13 cellular contexts compared by ENCODE assay signal in the genomic region with DNA sequence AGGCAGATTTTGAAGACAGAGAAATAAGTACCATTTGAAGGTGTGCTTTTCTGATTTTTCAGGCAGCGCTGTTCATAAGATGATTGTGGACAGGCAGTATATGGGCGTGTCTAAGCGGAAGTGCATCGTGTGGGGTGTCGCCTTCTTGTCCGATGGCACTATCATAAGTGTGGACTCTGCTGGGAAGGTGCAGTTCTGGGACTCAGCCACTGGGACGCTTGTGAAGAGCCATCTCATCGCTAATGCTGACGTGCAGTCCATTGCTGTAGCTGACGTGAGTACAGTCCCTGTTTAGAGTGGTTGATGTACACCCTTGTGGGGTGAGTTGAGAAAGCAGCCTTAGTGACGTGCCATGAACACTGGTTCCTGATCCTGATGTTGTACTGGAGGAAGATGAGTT. TPM values are rescaled to one million over a fixed set of nuclear protein-coding genes. Genes with fewer than 3 reads are reported as not detected.
DNase-seq lines count a peak whose midpoint lies in the region; ATAC-seq, FAIRE-seq and TF ChIP-seq lines count a peak whose summit lies in the region.
"Had no signal": no experiment of that assay in that cellular context is flagged by ENCODE, and none has a peak within 500 bp of the region (broad histone marks: within the 10 kb centered on the region; RNA-seq: fewer than 3 reads in every experiment).

No MANE protein-coding gene starts in this region.

- H3K4me3 Mint-ChIP-seq in activated naive CD8-positive, alpha-beta T cell: no peak overlapping the region
- H3K4me3 Mint-ChIP-seq in activated naive CD8-positive, alpha-beta T cell treated with anti-CD3 and anti-CD28 coated beads, Interleukin-2, amount 50 U/mL, for 24 hours: no peak overlapping the region
- H3K4me3 Mint-ChIP-seq in CD14-positive monocyte: no peak overlapping the region
- H3K4me3 Mint-ChIP-seq: immature natural killer cell had no signal

- no peak for ATAC-seq in activated naive CD8-positive, alpha-beta T cell treated with anti-CD3 and anti-CD28 coated beads, Interleukin-2, amount 50 U/mL, for 24 hours

- in situ Hi-C loops in SK-MEL-5 (cut with HindIII; ENCODE audit: low pct_unique_long_range_greater_than_20kb, low sequenced_read_pairs): no loop called here

- H3K27me3 Mint-ChIP-seq in activated naive CD8-positive, alpha-beta T cell: no peaks in the 10 kb centered on the region
- H3K27me3 Mint-ChIP-seq in activated naive CD8-positive, alpha-beta T cell treated with anti-CD3 and anti-CD28 coated beads, Interleukin-2, amount 50 U/mL, for 24 hours: no peaks in the 10 kb centered on the region
- peaks cover 0 to 1% (median 0%) of the 10 kb centered on the region in 3 donors for H3K27me3 Mint-ChIP-seq in CD14-positive monocyte (ENCODE audit: low read depth in 3 of 3)

- TF ChIP-seq POLR2A in erythroblast (IDR thresholded peaks at IDR 0.05; ENCODE audit: low read length): no peak

- no peak for FAIRE-seq in urothelium cell line (lab: Jason Lieb, UNC)

- no peak for TF ChIP-seq CTCF in CD14-positive monocyte (IDR thresholded peaks at IDR 0.05)

- intact Hi-C loops in CD14-positive monocyte (cut with micrococcal nuclease): no loop called here
- intact Hi-C loops in posterior cingulate gyrus (cut with DNase I): no loop called here

- H3K4me1 Mint-ChIP-seq in activated naive CD8-positive, alpha-beta T cell (ENCODE audit: low read depth): peaks cover 6% of the 10 kb centered on the region
- H3K4me1 Mint-ChIP-seq in activated naive CD8-positive, alpha-beta T cell treated with anti-CD3 and anti-CD28 coated beads, Interleukin-2, amount 50 U/mL, for 24 hours: no peaks in the 10 kb centered on the region
- H3K4me1 Mint-ChIP-seq in CD14-positive monocyte: no peaks in the 10 kb centered on the region
- H3K4me1 Mint-ChIP-seq: immature natural killer cell had no signal

- H3K9me3 Mint-ChIP-seq in activated naive CD8-positive, alpha-beta T cell (ENCODE audit: low read depth): no peaks in the 10 kb centered on the region
- H3K9me3 Mint-ChIP-seq in activated naive CD8-positive, alpha-beta T cell treated with anti-CD3 and anti-CD28 coated beads, Interleukin-2, amount 50 U/mL, for 24 hours: no peaks in the 10 kb centered on the region
- peaks cover 0 to 3% (median 0%) of the 10 kb centered on the region in 7 donors for H3K9me3 Mint-ChIP-seq in CD14-positive monocyte
- H3K9me3 Mint-ChIP-seq: immature natural killer cell had no signal

- peaks cover 17% of the 10 kb centered on the region for H3K36me3 Mint-ChIP-seq in activated naive CD8-positive, alpha-beta T cell
- peaks cover 66% of the 10 kb centered on the region for H3K36me3 Mint-ChIP-seq in activated naive CD8-positive, alpha-beta T cell treated with anti-CD3 and anti-CD28 coated beads, Interleukin-2, amount 50 U/mL, for 24 hours (ENCODE audit: low read depth)
- H3K36me3 Mint-ChIP-seq in CD14-positive monocyte: peaks cover 66 to 90% of the 10 kb centered on the region in 2 donors

- no peak for DNase-seq in activated naive CD8-positive, alpha-beta T cell treated with anti-CD3 and anti-CD28 coated beads, Interleukin-2, amount 50 U/mL, for 24 hours
- peak; percentile 55 for DNase-seq in SK-MEL-5 (ENCODE audit: low read depth, low spot score)
- DNase-seq in erythroblast (lab: John Stamatoyannopoulos, UW): peak; percentile 27 to 46
- no peak for DNase-seq in COLO668 (lab: John Stamatoyannopoulos, UW; ENCODE audit: unreplicated experiment)
- DNase-seq in urothelium cell line (ENCODE audit: low spot score): no peak
- no peak for DNase-seq in CD14-positive monocyte (ENCODE audit: low spot score)
- no peak for DNase-seq in posterior cingulate gyrus
- DNase-seq: activated naive CD4-positive, alpha-beta T cell; EL; immature natural killer cell; NCI-H2107; stimulated activated CD8-positive, alpha-beta memory T cell treated with anti-CD3 and anti-CD28 coated beads, Interleukin-4, amount 100 ng/mL, for 48 hours had no signal

- peak overlapping the region; percentile 7 for H3K27ac Mint-ChIP-seq in activated naive CD8-positive, alpha-beta T cell
- no peak overlapping the region for H3K27ac Mint-ChIP-seq in activated naive CD8-positive, alpha-beta T cell treated with anti-CD3 and anti-CD28 coated beads, Interleukin-2, amount 50 U/mL, for 24 hours
- H3K27ac Mint-ChIP-seq in CD14-positive monocyte: no peak overlapping the region
- H3K27ac Mint-ChIP-seq: immature natural killer cell had no signal

RNA-seq across cellular contexts. Expression of gene UTP4, which starts 10.7 kb away (rescaled TPM):
- 24.7 and 26.6 TPM in 2 replicates for total RNA-seq in SK-MEL-5 (2014; rRNA removed; shearing (Covaris generic))
- polyA plus RNA-seq in SK-MEL-5 (2015; cell fraction: cytosol; rRNA removed): 54.4 and 56.5 TPM in 2 replicates
- polyA plus RNA-seq in SK-MEL-5 (2015; cell fraction: nucleus; rRNA removed): 72.5 and 91.4 TPM in 2 replicates
- 10 to 100 TPM; 19.6 to 27.8 TPM for polyA plus RNA-seq in CD14-positive monocyte

RNA-seq across cellular contexts. Expression of gene CHTF8, which starts 10.7 kb away (rescaled TPM):
- total RNA-seq in SK-MEL-5 (2014; rRNA removed; shearing (Covaris generic)): 70.5 and 80.5 TPM in 2 replicates
- polyA plus RNA-seq in SK-MEL-5 (2015; cell fraction: cytosol; rRNA removed): 151 and 172 TPM in 2 replicates
- polyA plus RNA-seq in SK-MEL-5 (2015; cell fraction: nucleus; rRNA removed): 80.6 and 103 TPM in 2 replicates
- 100 to 1,000 TPM; 158 to 172 TPM for polyA plus RNA-seq in CD14-positive monocyte

RNA-seq across cellular contexts. Expression of gene HAS3, which starts 37.7 kb away (rescaled TPM):
- 0.05 and 0.32 TPM in 2 replicates for total RNA-seq in SK-MEL-5 (2014; rRNA removed; shearing (Covaris generic))
- polyA plus RNA-seq in SK-MEL-5 (2015; cell fraction: cytosol; rRNA removed): 0.38 and 0.63 TPM in 2 replicates
- 3.2 and 5.7 TPM in 2 replicates for polyA plus RNA-seq in SK-MEL-5 (2015; cell fraction: nucleus; rRNA removed)
- polyA plus RNA-seq in CD14-positive monocyte: not detected

RNA-seq across cellular contexts. Expression of gene SNTB2, which starts 43.8 kb away (rescaled TPM):
- total RNA-seq in SK-MEL-5 (2014; rRNA removed; shearing (Covaris generic)): 9.1 and 9.7 TPM in 2 replicates
- 8.7 and 17.8 TPM in 2 replicates for polyA plus RNA-seq in SK-MEL-5 (2015; cell fraction: cytosol; rRNA removed)
- 21.6 and 23.7 TPM in 2 replicates for polyA plus RNA-seq in SK-MEL-5 (2015; cell fraction: nucleus; rRNA removed)
- 1 to 10 TPM; 1.2 to 6.0 TPM for polyA plus RNA-seq in CD14-positive monocyte

Comparison
In these comparisons a context has a peak if more than half of its experiments do, and no peak if none do; other contexts are left out.
1. DNase-seq: peak in SK-MEL-5 (single experiment) and erythroblast (2 of 2); none in activated naive CD8-positive, alpha-beta T cell treated with anti-CD3 and anti-CD28 coated beads, Interleukin-2, amount 50 U/mL, for 24 hours (single experiment), COLO668 (single experiment), urothelium cell line (single experiment), CD14-positive monocyte (single experiment) and posterior cingulate gyrus (0 of 10).